1 cellular context compared by ENCODE assay signal in the genomic region with DNA sequence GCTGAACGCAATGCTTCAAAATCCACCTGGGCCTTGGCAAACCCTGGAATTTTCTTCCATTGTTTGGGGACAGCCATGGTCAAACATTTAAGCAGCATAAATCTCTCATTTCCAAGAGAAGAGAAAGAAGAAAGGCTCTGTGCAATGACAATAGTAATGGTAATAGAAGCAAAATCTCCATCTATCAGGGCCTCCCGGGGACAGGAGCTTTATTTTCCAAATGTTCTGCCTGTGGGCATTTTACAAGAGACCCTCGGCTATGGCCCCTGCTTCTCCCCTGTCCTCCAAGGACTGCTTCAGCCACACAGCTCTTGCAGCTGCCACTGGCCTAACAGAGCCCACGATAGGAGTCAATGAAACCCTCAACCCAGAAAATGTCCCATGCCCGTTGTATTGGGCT.
TF ChIP-seq lines count a peak whose summit lies in the region.

No MANE protein-coding gene starts in this region.

TF ChIP-seq in SK-N-SH treated with all-trans-retinoic acid at 6 μM for 48 hours, 23 proteins besides CTCF, POLR2A, EP300 and RAD21:
- TF ChIP-seq ZC3H10 (CRISPR knock-in tag; IDR thresholded peaks at IDR 0.05), result no peak
